ENCODE assay signal across 25 cellular contexts in genomic region chr2:239727182-239727775, GRCh38.
DNase-seq lines count a peak whose midpoint lies in the region; ATAC-seq and TF ChIP-seq lines count a peak whose summit lies in the region.
"Had no signal": no experiment of that assay in that cellular context is flagged by ENCODE, and none has a peak within 500 bp of the region (broad histone marks: within the 10 kb centered on the region; RNA-seq: fewer than 3 reads in every experiment).

No MANE protein-coding gene starts in this region.

- peak overlapping the region; percentile 79 for H3K27ac Mint-ChIP-seq in neural progenitor cell
- no peak overlapping the region for H3K27ac Mint-ChIP-seq in activated CD8-positive, alpha-beta T cell treated with anti-CD3 and anti-CD28 coated beads for 36 hours
- H3K27ac Mint-ChIP-seq: CD4-positive, alpha-beta memory T cell had no signal

- H3K9me3 Mint-ChIP-seq in neural progenitor cell, result no peaks in the 10 kb centered on the region
- H3K9me3 Mint-ChIP-seq in activated CD8-positive, alpha-beta T cell treated with anti-CD3 and anti-CD28 coated beads for 36 hours, result no peaks in the 10 kb centered on the region
- H3K9me3 Mint-ChIP-seq: CD4-positive, alpha-beta memory T cell had no signal

- H3F3A ChIP-seq in neural progenitor cell (ENCODE audit: low read depth), result no peaks in the 10 kb centered on the region

- no peak overlapping the region for H3K9ac ChIP-seq in neural progenitor cell

- peak; percentile 10 for DNase-seq in NCI-H146 (lab: John Stamatoyannopoulos, UW)
- no peak for DNase-seq in NCI-H146 treated with DMSO at 0.1 percent for 48 hours (lab: John Stamatoyannopoulos, UW; ENCODE audit: unreplicated experiment)
- peak in 3 of 5 donors; percentile 13 to 35 (median 16) for DNase-seq in heart left ventricle
- DNase-seq in left cardiac atrium, result no peak
- DNase-seq in neural progenitor cell (ENCODE audit: low spot score), result no peak
- DNase-seq in aorta, result peak; percentile 38 to 61
- no peak for DNase-seq in NCI-H226
- DNase-seq in activated CD8-positive, alpha-beta T cell treated with anti-CD3 and anti-CD28 coated beads for 36 hours, result no peak
- DNase-seq: activated naive CD4-positive, alpha-beta T cell; activated T-cell treated with anti-CD3 and anti-CD28 coated beads, Interleukin-2, amount 50 U/mL, for 1 hour; CD4-positive, alpha-beta memory T cell; colonic mucosa; effector memory CD4-positive, alpha-beta T cell; Kasumi-1; mesendoderm; NCI-H1694; NCI-H2227 treated with DMSO at 0.1 percent for 48 hours; NCI-H748 treated with DMSO at 0.1 percent for 48 hours; RPMI8226; stimulated activated naive CD8-positive, alpha-beta T cell treated with anti-CD3 and anti-CD28 coated beads, Interleukin-15, Interleukin-2, amounts not matched to agents 100 U/mL and 50 U/mL, for 24 hours had no signal

- H3K36me3 ChIP-seq in heart left ventricle (no peaks in the 10 kb centered on the region), neural progenitor cell (no peaks in the 10 kb centered on the region), aorta (ENCODE audit: control insufficient read depth in 1 of 2, insufficient read depth in 2 of 2, low read length in 1 of 2) (no peaks in the 10 kb centered on the region)
- H3K36me3 ChIP-seq: breast epithelium, colonic mucosa, thoracic aorta had no signal

- H3K27me3 ChIP-seq in heart left ventricle (peaks cover 0 to 10% (median 0%) of the 10 kb centered on the region in 9 donors), neural progenitor cell (no peaks in the 10 kb centered on the region), aorta (ENCODE audit: control insufficient read depth in 1 of 2, insufficient read depth in 2 of 2, low read length in 1 of 2) (no peaks in the 10 kb centered on the region)
- H3K27me3 ChIP-seq: colonic mucosa had no signal

- POLR2A ChIA-PET in activated CD8-positive, alpha-beta T cell treated with anti-CD3 and anti-CD28 coated beads for 36 hours (lab: Charles Lee), result no interaction called here

- peaks cover 12% of the 10 kb centered on the region for H3K27me3 Mint-ChIP-seq in neural progenitor cell (ENCODE audit: insufficient read depth, low read depth)
- H3K27me3 Mint-ChIP-seq in activated CD8-positive, alpha-beta T cell treated with anti-CD3 and anti-CD28 coated beads for 36 hours, result no peaks in the 10 kb centered on the region
- H3K27me3 Mint-ChIP-seq: CD4-positive, alpha-beta memory T cell had no signal

- CTCF ChIA-PET in activated CD8-positive, alpha-beta T cell treated with anti-CD3 and anti-CD28 coated beads for 36 hours (lab: Charles Lee), result no interaction called here

- H3K4me1 Mint-ChIP-seq in neural progenitor cell, result peaks cover 13% of the 10 kb centered on the region
- H3K4me1 Mint-ChIP-seq in activated CD8-positive, alpha-beta T cell treated with anti-CD3 and anti-CD28 coated beads for 36 hours (ENCODE audit: low read depth), result no peaks in the 10 kb centered on the region

- ATAC-seq in heart left ventricle, result no peak
- no peak for ATAC-seq in left cardiac atrium
- ATAC-seq in aorta (ENCODE audit: low FRiP score), result no peak
- ATAC-seq in activated CD8-positive, alpha-beta T cell treated with anti-CD3 and anti-CD28 coated beads for 36 hours, result no peak
- ATAC-seq: activated CD4-positive, CD25-positive, alpha-beta regulatory T cell treated with anti-CD3 and anti-CD28 coated beads, Interleukin-2, amount 50 U/mL, for 24 hours; stimulated activated naive CD8-positive, alpha-beta T cell treated with anti-CD3 and anti-CD28 coated beads, Interleukin-15, Interleukin-2, amounts not matched to agents 100 U/mL and 50 U/mL, for 24 hours had no signal

- H4K20me1 ChIP-seq in neural progenitor cell (ENCODE audit: low read depth), result no peaks in the 10 kb centered on the region

- TF ChIP-seq CTCF in heart left ventricle (IDR thresholded peaks at IDR 0.05), result no peak
- no peak for TF ChIP-seq CTCF in neural progenitor cell (IDR thresholded peaks at IDR 0.05)
- no peak for TF ChIP-seq CTCF in activated CD8-positive, alpha-beta T cell treated with anti-CD3 and anti-CD28 coated beads for 36 hours (IDR thresholded peaks at IDR 0.05)

- H3K27ac ChIP-seq in heart left ventricle (no peak overlapping the region), neural progenitor cell (no peak overlapping the region), aorta (ENCODE audit: low read depth in 1 of 2, low read length in 2 of 2) (no peak overlapping the region)
- H3K27ac ChIP-seq: breast epithelium, colonic mucosa, psoas muscle, SK-N-MC, thoracic aorta had no signal

- no peaks in the 10 kb centered on the region for H3K79me2 ChIP-seq in neural progenitor cell (ENCODE audit: low read depth)

- no peak overlapping the region for H3K4me3 Mint-ChIP-seq in neural progenitor cell
- no peak overlapping the region for H3K4me3 Mint-ChIP-seq in activated CD8-positive, alpha-beta T cell treated with anti-CD3 and anti-CD28 coated beads for 36 hours
- H3K4me3 Mint-ChIP-seq: CD4-positive, alpha-beta memory T cell had no signal

- no peak overlapping the region for H2AFZ ChIP-seq in neural progenitor cell (replicated peaks)

- WGBS in heart left ventricle, 4 donors, result 85 to 88% (median 87%) methylated on average over 8 to 16 of the region's 16 CpGs
- WGBS in aorta, 2 donors, result 90 to 93% methylated on average over 16 of the region's 16 CpGs

- no peak overlapping the region for H3K4me2 ChIP-seq in neural progenitor cell

- no peaks in the 10 kb centered on the region for H3K36me3 Mint-ChIP-seq in neural progenitor cell
- H3K36me3 Mint-ChIP-seq in activated CD8-positive, alpha-beta T cell treated with anti-CD3 and anti-CD28 coated beads for 36 hours (ENCODE audit: low read depth), result no peaks in the 10 kb centered on the region
- H3K36me3 Mint-ChIP-seq: CD4-positive, alpha-beta memory T cell had no signal

- no peaks in the 10 kb centered on the region for H3K9me3 ChIP-seq in heart left ventricle
- H3K9me3 ChIP-seq in neural progenitor cell (ENCODE audit: low read depth), result no peaks in the 10 kb centered on the region
- no peaks in the 10 kb centered on the region for H3K9me3 ChIP-seq in aorta (ENCODE audit: control insufficient read depth, low read length)
- H3K9me3 ChIP-seq: breast epithelium, colonic mucosa, psoas muscle, thoracic aorta had no signal

- no peak overlapping the region for H3K4me3 ChIP-seq in heart left ventricle
- no peak overlapping the region for H3K4me3 ChIP-seq in neural progenitor cell
- no peak overlapping the region for H3K4me3 ChIP-seq in aorta (ENCODE audit: low read length in 2 of 2)
- H3K4me3 ChIP-seq: breast epithelium, colonic mucosa, psoas muscle, SK-N-MC, thoracic aorta had no signal

- H3K4me1 ChIP-seq in heart left ventricle (no peaks in the 10 kb centered on the region), neural progenitor cell (no peaks in the 10 kb centered on the region), aorta (ENCODE audit: control insufficient read depth in 1 of 2, insufficient read depth in 2 of 2, low read length in 2 of 2) (no peaks in the 10 kb centered on the region)
- H3K4me1 ChIP-seq: breast epithelium, colonic mucosa, psoas muscle had no signal

- intact Hi-C loops in heart left ventricle (cut with DNase I) (no loop called here), left cardiac atrium (cut with DNase I) (no loop called here), aorta (cut with DNase I) (no loop called here)
- intact Hi-C loops in activated CD8-positive, alpha-beta T cell treated with anti-CD3 and anti-CD28 coated beads for 36 hours (cut with micrococcal nuclease), result no loop called here

- no peak for TF ChIP-seq POLR2A in heart left ventricle (IDR thresholded peaks at IDR 0.05)

Comparison
In these comparisons a context has a peak if more than half of its experiments do, and no peak if none do; other contexts are left out.
1. DNase-seq: peak in NCI-H146 (single experiment), heart left ventricle (3 of 5) and aorta (2 of 2); none in NCI-H146 treated with DMSO at 0.1 percent for 48 hours (single experiment), left cardiac atrium (single experiment), neural progenitor cell (single experiment), NCI-H226 (single experiment) and activated CD8-positive, alpha-beta T cell treated with anti-CD3 and anti-CD28 coated beads for 36 hours (single experiment).